In genomic region chr10:11045995-11046394, GRCh38 we compare ENCODE assay signal across 1 cellular context.
TF ChIP-seq lines count a peak whose summit lies in the region.

No MANE protein-coding gene starts in this region.

TF ChIP-seq in SK-N-SH, 30 proteins besides CTCF, POLR2A, EP300 and RAD21 (continued from another document):
- TF ChIP-seq, protein P1, sequence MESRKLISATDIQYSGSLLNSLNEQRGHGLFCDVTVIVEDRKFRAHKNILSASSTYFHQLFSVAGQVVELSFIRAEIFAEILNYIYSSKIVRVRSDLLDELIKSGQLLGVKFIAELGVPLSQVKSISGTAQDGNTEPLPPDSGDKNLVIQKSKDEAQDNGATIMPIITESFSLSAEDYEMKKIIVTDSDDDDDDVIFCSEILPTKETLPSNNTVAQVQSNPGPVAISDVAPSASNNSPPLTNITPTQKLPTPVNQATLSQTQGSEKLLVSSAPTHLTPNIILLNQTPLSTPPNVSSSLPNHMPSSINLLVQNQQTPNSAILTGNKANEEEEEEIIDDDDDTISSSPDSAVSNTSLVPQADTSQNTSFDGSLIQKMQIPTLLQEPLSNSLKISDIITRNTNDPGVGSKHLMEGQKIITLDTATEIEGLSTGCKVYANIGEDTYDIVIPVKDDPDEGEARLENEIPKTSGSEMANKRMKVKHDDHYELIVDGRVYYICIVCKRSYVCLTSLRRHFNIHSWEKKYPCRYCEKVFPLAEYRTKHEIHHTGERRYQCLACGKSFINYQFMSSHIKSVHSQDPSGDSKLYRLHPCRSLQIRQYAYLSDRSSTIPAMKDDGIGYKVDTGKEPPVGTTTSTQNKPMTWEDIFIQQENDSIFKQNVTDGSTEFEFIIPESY (IDR thresholded peaks at IDR 0.05; ENCODE audit: borderline replicate concordance, low read depth): no peak
- TF ChIP-seq TCF12 (IDR thresholded peaks at IDR 0.05): no peak
- TF ChIP-seq MEF2A (IDR thresholded peaks at IDR 0.05; ENCODE audit: borderline replicate concordance, low read depth): no peak
TF ChIP-seq in SK-N-SH: peak in this region for 0.
